In genomic region chrX:71534773-71535544, GRCh38 we compare ENCODE assay signal across 7 cellular contexts. TPM values are rescaled to one million over a fixed set of nuclear protein-coding genes. Genes with fewer than 3 reads are reported as not detected.
A peak's percentile ranks its signal among the peaks of the same experiment; 100 is the strongest.
DNase-seq lines count a peak whose midpoint lies in the region; ATAC-seq and TF ChIP-seq lines count a peak whose summit lies in the region.

No MANE protein-coding gene starts in this region.

- H3K27ac ChIP-seq in hepatocyte = peak overlapping the region; percentile 93
- H3K27ac ChIP-seq in smooth muscle cell (ENCODE audit: low read depth) = no peak overlapping the region

- CTCF ChIA-PET in HEK293T (lab: Yijun Ruan, JAX) = no interaction called here

- H3K9me3 ChIP-seq in hepatocyte (ENCODE audit: low read depth) = no peaks in the 10 kb centered on the region
- H3K9me3 ChIP-seq in smooth muscle cell (replicated peaks; ENCODE audit: low read depth) = no peaks in the 10 kb centered on the region

- H4K20me1 ChIP-seq in hepatocyte (ENCODE audit: insufficient read depth, poor library complexity, severe bottlenecking) (peaks cover 54% of the 10 kb centered on the region), smooth muscle cell (ENCODE audit: low read depth) (peaks cover 59% of the 10 kb centered on the region)

- no peaks in the 10 kb centered on the region for H3K9me2 ChIP-seq in hepatocyte (replicated peaks; ENCODE audit: insufficient read depth)

- H3K4me1 ChIP-seq in hepatocyte (ENCODE audit: insufficient read depth) (peaks cover 3% of the 10 kb centered on the region), smooth muscle cell (ENCODE audit: low read depth) (no peaks in the 10 kb centered on the region)

- no peak for TF ChIP-seq CTCF in WI38 (IDR thresholded peaks at IDR 0.05; ENCODE audit: low read depth, low read length)
- TF ChIP-seq CTCF in hepatocyte (IDR thresholded peaks at IDR 0.05; ENCODE audit: poor library complexity) = no peak
- no peak for TF ChIP-seq CTCF in smooth muscle cell (IDR thresholded peaks at IDR 0.05; ENCODE audit: borderline replicate concordance, insufficient read depth, poor library complexity, severe bottlenecking)

- 33% methylated on average over 9 of the region's 9 CpGs for WGBS in hepatocyte (ENCODE audit: low lambda C conversion rate, missing lambda C conversion rate)
- 29% methylated on average over 9 of the region's 9 CpGs for WGBS in smooth muscle cell (ENCODE audit: low lambda C conversion rate)

- POLR2A ChIA-PET in HEK293T (lab: Yijun Ruan, JAX) = interaction anchor here (1.4 to 4.6 kb wide), 4 partner anchors 10 to 252 kb away, joined by 5 to 41 read pairs (median 31); partner anchors contain the start of gene NONO

- no peak overlapping the region for H2AFZ ChIP-seq in hepatocyte
- H2AFZ ChIP-seq in smooth muscle cell (ENCODE audit: low read depth) = no peak overlapping the region

- H3F3A ChIP-seq in smooth muscle cell (ENCODE audit: low read depth) = no peaks in the 10 kb centered on the region

- no peaks in the 10 kb centered on the region for H3K27me3 ChIP-seq in hepatocyte
- no peaks in the 10 kb centered on the region for H3K27me3 ChIP-seq in smooth muscle cell (ENCODE audit: low read depth)

- H3K79me2 ChIP-seq in hepatocyte (peaks cover 72% of the 10 kb centered on the region), smooth muscle cell (ENCODE audit: low read depth) (peaks cover 69% of the 10 kb centered on the region)

- no peak for ATAC-seq in GM21825 (IDR thresholded peaks at IDR 0.05; ENCODE audit: unreplicated experiment)
- ATAC-seq in HG03097 (IDR thresholded peaks at IDR 0.05; ENCODE audit: low FRiP score, unreplicated experiment) = no peak

- DNase-seq in HEK293T (ENCODE audit: extremely low spot score) (no peak), hepatocyte (ENCODE audit: low spot score) (no peak), smooth muscle cell (lab: John Stamatoyannopoulos, UW; ENCODE audit: unreplicated experiment) (no peak), NK-92 (lab: John Stamatoyannopoulos, UW; ENCODE audit: unreplicated experiment) (no peak)

- H3K9ac ChIP-seq in smooth muscle cell (ENCODE audit: low read depth) = peak overlapping the region; percentile 88

- H3K4me2 ChIP-seq in hepatocyte (peak overlapping the region; percentile 74), smooth muscle cell (peak overlapping the region; percentile 87)

- H3K36me3 ChIP-seq in hepatocyte (replicated peaks; ENCODE audit: insufficient read depth, low read depth) (no peaks in the 10 kb centered on the region), smooth muscle cell (ENCODE audit: low read depth) (no peaks in the 10 kb centered on the region)

- peak overlapping the region; percentile 79 for H3K4me3 ChIP-seq in WI38 (ENCODE audit: low read depth, low read length)
- H3K4me3 ChIP-seq in hepatocyte = peak overlapping the region; percentile 67
- H3K4me3 ChIP-seq in smooth muscle cell = peak overlapping the region; percentile 90

TF ChIP-seq in HEK293T, 16 proteins besides CTCF, POLR2A, EP300 and RAD21:
- TF ChIP-seq FOXK2 (IDR thresholded peaks at IDR 0.05) = no peak
- no peak for TF ChIP-seq ARNT (IDR thresholded peaks at IDR 0.05)
- TF ChIP-seq ELF4 (IDR thresholded peaks at IDR 0.05) = no peak
- no peak for TF ChIP-seq L3MBTL2 (conservative IDR thresholded peaks at IDR 0.05)
- 0 out of 2 replicates have a peak, but pooled peaks have one; percentile 9 for TF ChIP-seq ZNF384 (IDR thresholded peaks at IDR 0.05)

RNA-seq across cellular contexts. Expression of gene OGT, which starts 2.1 kb away (rescaled TPM):
- total RNA-seq in hepatocyte = 117 and 120 TPM in 2 replicates
- 36.8 and 46.5 TPM in 2 replicates for polyA plus RNA-seq in hepatocyte
- total RNA-seq in smooth muscle cell = 67.4 and 79.3 TPM in 2 replicates
- 13.2 and 22.5 TPM in 2 replicates for polyA plus RNA-seq in smooth muscle cell

RNA-seq across cellular contexts. Expression of gene GCNA, which starts 43.3 kb away (rescaled TPM):
- total RNA-seq in hepatocyte (0.50 and 0.68 TPM in 2 replicates), smooth muscle cell (0.94 and 2.6 TPM in 2 replicates)
- polyA plus RNA-seq in hepatocyte (0.42 and 0.47 TPM in 2 replicates), smooth muscle cell (0.51 and 1.1 TPM in 2 replicates)
